Comparison of ENCODE assay signal across 23 cellular contexts in the genomic region with DNA sequence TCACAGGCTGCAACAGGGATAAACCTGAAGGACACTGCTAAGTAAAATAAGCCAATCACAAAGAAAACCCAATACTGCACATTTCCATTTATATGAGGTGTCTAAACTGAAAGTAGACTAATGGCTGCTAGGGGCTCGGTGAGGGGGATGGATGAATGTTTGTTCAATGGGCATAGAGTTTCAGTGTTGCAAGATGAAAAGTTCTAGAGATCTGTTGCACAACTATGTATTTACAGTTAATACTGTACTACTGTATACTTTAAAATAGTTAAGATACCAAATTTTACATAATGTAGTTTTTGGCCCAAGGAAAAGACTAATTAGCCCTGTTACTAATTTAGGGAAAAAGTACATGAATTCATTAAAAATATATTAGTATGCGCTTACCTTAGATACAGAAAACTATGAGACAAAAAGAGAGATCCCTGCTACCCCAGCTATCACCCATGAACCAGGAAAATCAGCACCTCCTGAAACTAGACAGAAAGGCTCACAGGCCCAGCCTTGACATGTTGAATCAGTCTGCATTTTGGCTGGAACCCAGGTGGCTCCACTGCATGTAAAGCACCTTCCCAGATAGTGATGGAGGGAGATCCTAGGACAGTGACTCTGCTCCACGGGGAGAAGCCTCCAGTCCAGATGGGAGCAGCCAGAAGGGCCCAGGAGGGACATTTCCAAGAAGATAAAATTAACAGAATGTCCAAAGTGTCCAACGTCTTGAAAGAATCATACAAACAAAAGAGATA. TPM values are rescaled to one million over a fixed set of nuclear protein-coding genes. Genes with fewer than 3 reads are reported as not detected.
DNase-seq lines count a peak whose midpoint lies in the region; ATAC-seq, FAIRE-seq and TF ChIP-seq lines count a peak whose summit lies in the region.
"Had no signal": no experiment of that assay in that cellular context is flagged by ENCODE, and none has a peak within 500 bp of the region (broad histone marks: within the 10 kb centered on the region; RNA-seq: fewer than 3 reads in every experiment).

No MANE protein-coding gene starts in this region.

- H3K9ac ChIP-seq in K562 (ENCODE audit: insufficient read depth in 1 of 2, low read depth in 2 of 2, low read length in 2 of 2) = no peak overlapping the region

- no peaks in the 10 kb centered on the region for H3K79me2 ChIP-seq in K562 (ENCODE audit: control insufficient read depth, insufficient read depth, low read length)

- H3K27ac ChIP-seq in adrenal gland (no peak overlapping the region), K562 (ENCODE audit: extremely low read depth, low read depth, low read length) (no peak overlapping the region)
- H3K27ac ChIP-seq: HL-60 had no signal

- no TSS peak for BruUV-seq in K562 (replicated peaks; lab: Mats Ljungman, UMichigan)

- peaks cover 2% of the 10 kb centered on the region for H4K20me1 ChIP-seq in K562 (replicated peaks; ENCODE audit: control insufficient read depth, insufficient read depth, low read length)

- H3K9me1 ChIP-seq in K562 (ENCODE audit: control insufficient read depth, insufficient read depth, low read length) = no peaks in the 10 kb centered on the region

- ATAC-seq in activated CD8-positive, alpha-beta T cell treated with anti-CD3 and anti-CD28 coated beads, Interleukin-2, amount 10 ng/mL, durations not matched to agents 7 days and 5 days = no peak
- ATAC-seq in activated CD8-positive, alpha-beta T cell treated with anti-CD3 and anti-CD28 coated beads for 36 hours = no peak
- ATAC-seq in K562 = no peak
- ATAC-seq: GM23338 had no signal

- H3K36me3 Mint-ChIP-seq in activated CD8-positive, alpha-beta T cell treated with anti-CD3 and anti-CD28 coated beads, Interleukin-2, amount 10 ng/mL, durations not matched to agents 7 days and 5 days (ENCODE audit: low read depth) = peaks cover 22% of the 10 kb centered on the region
- H3K36me3 Mint-ChIP-seq in activated CD8-positive, alpha-beta T cell treated with anti-CD3 and anti-CD28 coated beads for 36 hours (ENCODE audit: low read depth) = no peaks in the 10 kb centered on the region
- H3K36me3 Mint-ChIP-seq in activated CD4-positive, alpha-beta memory T cell treated with anti-CD3 and anti-CD28 coated beads, Interleukin-2, amount 10 ng/mL, durations not matched to agents 7 days and 5 days (ENCODE audit: low read depth) = peaks cover 6% of the 10 kb centered on the region
- peaks cover 0 to 14% of the 10 kb centered on the region in 2 donors for H3K36me3 Mint-ChIP-seq in CD14-positive monocyte

- H3K4me2 ChIP-seq in K562 (ENCODE audit: insufficient read depth, low read length) = no peak overlapping the region
- H3K4me2 ChIP-seq: GM23338 had no signal

- no peak for TF ChIP-seq CTCF in activated CD8-positive, alpha-beta T cell treated with anti-CD3 and anti-CD28 coated beads for 36 hours (IDR thresholded peaks at IDR 0.05)
- no peak for TF ChIP-seq CTCF in adrenal gland (IDR thresholded peaks at IDR 0.05)
- no peak for TF ChIP-seq CTCF in K562 (IDR thresholded peaks at IDR 0.05 in 2 of 3, conservative IDR thresholded peaks at IDR 0.05 in 1 of 3; ENCODE audit: insufficient read depth in 2 of 3, low read depth in 1 of 3, low read length in 3 of 3)
- no peak for TF ChIP-seq CTCF in lower leg skin (IDR thresholded peaks at IDR 0.05)
- TF ChIP-seq CTCF in CD14-positive monocyte (IDR thresholded peaks at IDR 0.05) = no peak

- H3K9me3 ChIP-seq in adrenal gland (replicated peaks in 1 of 3) (no peaks in the 10 kb centered on the region), K562 (replicated peaks; ENCODE audit: control insufficient read depth, insufficient read depth, low read depth, low read length) (no peaks in the 10 kb centered on the region; the same call in 1 of the 2 replicates)
- H3K9me3 ChIP-seq: BE2C, Caco-2 had no signal

- no peaks in the 10 kb centered on the region for H3K4me1 ChIP-seq in adrenal gland (replicated peaks in 1 of 2)
- H3K4me1 ChIP-seq in K562 (replicated peaks in 1 of 2; ENCODE audit: control insufficient read depth in 2 of 2, insufficient read depth in 2 of 2, low read length in 2 of 2) = no peaks in the 10 kb centered on the region
- H3K4me1 ChIP-seq: BE2C, Caco-2 had no signal

- TF ChIP-seq POLR2A in adrenal gland (IDR thresholded peaks at IDR 0.05) (no peak), K562 (conservative IDR thresholded peaks at IDR 0.05) (no peak), lower leg skin (IDR thresholded peaks at IDR 0.05) (no peak)

- CTCF ChIA-PET in activated CD8-positive, alpha-beta T cell treated with anti-CD3 and anti-CD28 coated beads, Interleukin-2, amount 10 ng/mL, durations not matched to agents 7 days and 5 days (lab: Charles Lee) = interaction anchor here (1.3 to 4.1 kb wide), 8 partner anchors 10 to 95 kb away, joined by 5 to 40 read pairs (median 18); no protein-coding TSS in a partner anchor
- CTCF ChIA-PET in activated CD8-positive, alpha-beta T cell treated with anti-CD3 and anti-CD28 coated beads for 36 hours (lab: Charles Lee) = interaction anchor here (1.2 to 4.2 kb wide), 10 partner anchors 10 to 257 kb away, joined by 3 to 55 read pairs (median 9); no protein-coding TSS in a partner anchor
- CTCF ChIA-PET in K562 (lab: Yijun Ruan, JAX; ENCODE audit: low intra/inter-chr PET ratio) = interaction anchor here (0.9 to 1.8 kb wide), 3 partner anchors 13 to 96 kb away, joined by 4 to 18 read pairs (median 7); no protein-coding TSS in a partner anchor
- CTCF ChIA-PET in activated CD4-positive, alpha-beta memory T cell treated with anti-CD3 and anti-CD28 coated beads, Interleukin-2, amount 10 ng/mL, durations not matched to agents 7 days and 5 days (lab: Charles Lee) = interaction anchor here (1.5 to 8.8 kb wide), 4 partner anchors 12 to 96 kb away, joined by 5 to 94 read pairs (median 33); no protein-coding TSS in a partner anchor

- H3K27ac Mint-ChIP-seq in activated CD8-positive, alpha-beta T cell treated with anti-CD3 and anti-CD28 coated beads, Interleukin-2, amount 10 ng/mL, durations not matched to agents 7 days and 5 days = peak overlapping the region; percentile 18
- H3K27ac Mint-ChIP-seq in activated CD8-positive, alpha-beta T cell treated with anti-CD3 and anti-CD28 coated beads for 36 hours = no peak overlapping the region
- H3K27ac Mint-ChIP-seq in activated CD4-positive, alpha-beta memory T cell treated with anti-CD3 and anti-CD28 coated beads, Interleukin-2, amount 10 ng/mL, durations not matched to agents 7 days and 5 days = no peak overlapping the region
- peak overlapping the region in 1 of 7 donors; percentile 60 for H3K27ac Mint-ChIP-seq in CD14-positive monocyte
- H3K27ac Mint-ChIP-seq: CD4-positive, alpha-beta T cell; GM23338 had no signal

- H2AFZ ChIP-seq in K562 (ENCODE audit: low read depth, low read length) = no peak overlapping the region
- H2AFZ ChIP-seq: GM23338 had no signal

- no peak for FAIRE-seq in K562 (lab: Jason Lieb, UNC)
- FAIRE-seq: A204.1, D721Med, H54 had no signal

- H3K27me3 ChIP-seq in adrenal gland = no peaks in the 10 kb centered on the region
- no peaks in the 10 kb centered on the region for H3K27me3 ChIP-seq in K562 (ENCODE audit: control insufficient read depth in 2 of 2, insufficient read depth in 2 of 2, low read length in 2 of 2)

- TF ChIP-seq RAD21 in K562 (CRISPR knock-in tag; conservative IDR thresholded peaks at IDR 0.05 in 1 of 2, IDR thresholded peaks at IDR 0.05 in 1 of 2) = no peak

- H3K9me3 Mint-ChIP-seq in activated CD8-positive, alpha-beta T cell treated with anti-CD3 and anti-CD28 coated beads, Interleukin-2, amount 10 ng/mL, durations not matched to agents 7 days and 5 days (ENCODE audit: insufficient read depth) = no peaks in the 10 kb centered on the region
- H3K9me3 Mint-ChIP-seq in activated CD8-positive, alpha-beta T cell treated with anti-CD3 and anti-CD28 coated beads for 36 hours = no peaks in the 10 kb centered on the region
- no peaks in the 10 kb centered on the region for H3K9me3 Mint-ChIP-seq in activated CD4-positive, alpha-beta memory T cell treated with anti-CD3 and anti-CD28 coated beads, Interleukin-2, amount 10 ng/mL, durations not matched to agents 7 days and 5 days
- H3K9me3 Mint-ChIP-seq in CD14-positive monocyte = peaks cover 0 to 7% (median 1%) of the 10 kb centered on the region in 7 donors
- H3K9me3 Mint-ChIP-seq: CD4-positive, alpha-beta T cell; GM23338; IgD-negative memory B cell had no signal

- 48 to 67% (median 53%) methylated on average over 4 of the region's 4 CpGs for WGBS in adrenal gland, 4 donors
- WGBS in K562 (ENCODE audit: insufficient coverage, low coverage, missing lambda C conversion rate) = 11% methylated on average over 4 of the region's 4 CpGs
- 50 to 64% methylated on average over 4 of the region's 4 CpGs for WGBS in lower leg skin, 2 donors

- intact Hi-C loops in activated CD8-positive, alpha-beta T cell treated with anti-CD3 and anti-CD28 coated beads for 36 hours (cut with micrococcal nuclease) = loop anchor here (5.0 kb wide), 1 partner anchor 93 kb away; no protein-coding TSS in a partner anchor
- intact Hi-C loops in adrenal gland (cut with DNase I) (loop anchor here in 1 of 2 donors (10.0 kb wide), 1 partner anchor 95 kb away; no protein-coding TSS in a partner anchor), K562 (cut with micrococcal nuclease) (loop anchor here (10.0 kb wide), 1 partner anchor 275 kb away; no protein-coding TSS in a partner anchor), lower leg skin (cut with DNase I; ENCODE audit: low total_unique reads) (no loop called here), CD14-positive monocyte (cut with micrococcal nuclease) (loop anchor here (2.0 to 10.0 kb wide), 3 partner anchors 13 to 95 kb away; no protein-coding TSS in a partner anchor)

- no peak for DNase-seq in activated CD8-positive, alpha-beta T cell treated with anti-CD3 and anti-CD28 coated beads, Interleukin-2, amount 10 ng/mL, durations not matched to agents 7 days and 5 days
- no peak for DNase-seq in activated CD8-positive, alpha-beta T cell treated with anti-CD3 and anti-CD28 coated beads for 36 hours
- DNase-seq in adrenal gland (peak in 4 of 7 donors; percentile 37 to 55 (median 44)), K562 (ENCODE audit: extremely low read depth in 1 of 4, low spot score in 3 of 4) (no peak), lower leg skin (ENCODE audit: low spot score in 2 of 2) (peak; percentile 4 to 75), CD14-positive monocyte (ENCODE audit: low spot score) (no peak), retina (no peak)
- no peak for DNase-seq in activated CD4-positive, alpha-beta memory T cell treated with anti-CD3 and anti-CD28 coated beads, Interleukin-2, amount 10 ng/mL, durations not matched to agents 7 days and 5 days
- DNase-seq: ACHN; BE2C; C1 segment of cervical spinal cord; Caco-2; CD4-positive, alpha-beta T cell; GDM1; HCEC 1CT; KG1 had no signal

- peaks cover 12% of the 10 kb centered on the region for H3K4me1 Mint-ChIP-seq in activated CD8-positive, alpha-beta T cell treated with anti-CD3 and anti-CD28 coated beads, Interleukin-2, amount 10 ng/mL, durations not matched to agents 7 days and 5 days (ENCODE audit: low read depth)
- peaks cover 6% of the 10 kb centered on the region for H3K4me1 Mint-ChIP-seq in activated CD8-positive, alpha-beta T cell treated with anti-CD3 and anti-CD28 coated beads for 36 hours (ENCODE audit: low read depth)
- H3K4me1 Mint-ChIP-seq in activated CD4-positive, alpha-beta memory T cell treated with anti-CD3 and anti-CD28 coated beads, Interleukin-2, amount 10 ng/mL, durations not matched to agents 7 days and 5 days = peaks cover 6% of the 10 kb centered on the region
- peaks cover 10% of the 10 kb centered on the region for H3K4me1 Mint-ChIP-seq in CD14-positive monocyte
- H3K4me1 Mint-ChIP-seq: GM23338 had no signal

- peaks cover 0 to under 1% of the 10 kb centered on the region in 2 donors for H3K36me3 ChIP-seq in adrenal gland (replicated peaks in 1 of 2)
- H3K36me3 ChIP-seq in K562 (ENCODE audit: control insufficient read depth, insufficient read depth, low read length) = no peaks in the 10 kb centered on the region
- H3K36me3 ChIP-seq: BE2C had no signal

- H3K4me3 Mint-ChIP-seq in activated CD8-positive, alpha-beta T cell treated with anti-CD3 and anti-CD28 coated beads, Interleukin-2, amount 10 ng/mL, durations not matched to agents 7 days and 5 days = no peak overlapping the region
- H3K4me3 Mint-ChIP-seq in activated CD8-positive, alpha-beta T cell treated with anti-CD3 and anti-CD28 coated beads for 36 hours = no peak overlapping the region
- H3K4me3 Mint-ChIP-seq in activated CD4-positive, alpha-beta memory T cell treated with anti-CD3 and anti-CD28 coated beads, Interleukin-2, amount 10 ng/mL, durations not matched to agents 7 days and 5 days = no peak overlapping the region
- H3K4me3 Mint-ChIP-seq in CD14-positive monocyte = no peak overlapping the region
- H3K4me3 Mint-ChIP-seq: CD4-positive, alpha-beta T cell; GM23338; IgD-negative memory B cell had no signal

- in situ Hi-C loops in K562 (cut with MboI) = loop anchor here (10.0 to 25.0 kb wide), 2 partner anchors 98 to 265 kb away; partner anchors contain the start of gene HLA-G

- H3K4me3 ChIP-seq in adrenal gland = no peak overlapping the region
- no peak overlapping the region for H3K4me3 ChIP-seq in K562
- H3K4me3 ChIP-seq in lower leg skin (ENCODE audit: low read depth, poor library complexity, severe bottlenecking) = no peak overlapping the region
- H3K4me3 ChIP-seq: GM23338 had no signal

- no peak for TF ChIP-seq EP300 in K562 (IDR thresholded peaks at IDR 0.05; ENCODE audit: low read length)

- no peaks in the 10 kb centered on the region for H3K27me3 Mint-ChIP-seq in activated CD8-positive, alpha-beta T cell treated with anti-CD3 and anti-CD28 coated beads, Interleukin-2, amount 10 ng/mL, durations not matched to agents 7 days and 5 days (ENCODE audit: low read depth)
- no peaks in the 10 kb centered on the region for H3K27me3 Mint-ChIP-seq in activated CD8-positive, alpha-beta T cell treated with anti-CD3 and anti-CD28 coated beads for 36 hours
- H3K27me3 Mint-ChIP-seq in activated CD4-positive, alpha-beta memory T cell treated with anti-CD3 and anti-CD28 coated beads, Interleukin-2, amount 10 ng/mL, durations not matched to agents 7 days and 5 days = no peaks in the 10 kb centered on the region
- H3K27me3 Mint-ChIP-seq in CD14-positive monocyte (ENCODE audit: low read depth in 3 of 3) = peaks cover 0 to 3% (median 1%) of the 10 kb centered on the region in 3 donors
- H3K27me3 Mint-ChIP-seq: CD4-positive, alpha-beta T cell; IgD-negative memory B cell had no signal

- POLR2A ChIA-PET in activated CD8-positive, alpha-beta T cell treated with anti-CD3 and anti-CD28 coated beads, Interleukin-2, amount 10 ng/mL, durations not matched to agents 7 days and 5 days (lab: Charles Lee) = interaction anchor here (0.6 kb wide), 1 partner anchor 1902 kb away, joined by 3 read pairs; no protein-coding TSS in a partner anchor
- POLR2A ChIA-PET in activated CD8-positive, alpha-beta T cell treated with anti-CD3 and anti-CD28 coated beads for 36 hours (lab: Charles Lee) = interaction anchor here (0.9 to 1.2 kb wide), 2 partner anchors 12 kb away, joined by 3 to 4 read pairs; no protein-coding TSS in a partner anchor
- POLR2A ChIA-PET in K562 (lab: Yijun Ruan, JAX) = interaction anchor here (1.1 kb wide), 1 partner anchor 9 kb away, joined by 3 read pairs; no protein-coding TSS in a partner anchor
- POLR2A ChIA-PET in activated CD4-positive, alpha-beta memory T cell treated with anti-CD3 and anti-CD28 coated beads, Interleukin-2, amount 10 ng/mL, durations not matched to agents 7 days and 5 days (lab: Charles Lee) = interaction anchor here (1.5 to 4.2 kb wide), 2 partner anchors 10 to 13 kb away, joined by 6 to 18 read pairs; no protein-coding TSS in a partner anchor

RNA-seq across cellular contexts. Expression of gene HLA-F, which starts 16.1 kb away (rescaled TPM):
- total RNA-seq in activated CD8-positive, alpha-beta T cell treated with anti-CD3 and anti-CD28 coated beads, Interleukin-2, amount 10 ng/mL, durations not matched to agents 7 days and 5 days = 100 to 1,000 TPM; 170 to 181 TPM
- 100 to 1,000 TPM; 172 TPM for total RNA-seq in activated CD8-positive, alpha-beta T cell treated with anti-CD3 and anti-CD28 coated beads for 36 hours
- total RNA-seq in adrenal gland (100 to 1,000 TPM in 2 of 8 donors, 10 to 100 TPM in 6; 53.0 to 145 (median 85.0) TPM), K562 (2014; rRNA removed) (not detected in 2 replicates), K562 (2014; rRNA removed; fragmentation: Illumina TruSeq; extraction: Trizol) (not detected in 2 replicates), K562 (2015; rRNA removed; fragmentation: Illumina TruSeq; extraction: Trizol) (not detected in 2 replicates), K562 (2021) (0.40 and 0.89 TPM in 2 replicates), lower leg skin (10 to 100 TPM; 65.9 to 97.8 (median 92.9) TPM)
- polyA plus RNA-seq in adrenal gland (100 to 1,000 TPM in 2 of 3 donors, 10 to 100 TPM in 1; 15.9 to 285 (median 171) TPM), K562 (2011; rRNA removed) (not detected in 2 replicates), K562 (2014; fragmentation: Illumina TruSeq; extraction: Trizol) (not detected in 2 replicates), K562 (2014; fragmentation: Nextera tagmentation; extraction: Ambion mirVana) (under 1 TPM; 0.46 to 0.76 TPM), K562 (2014; rRNA removed) (0.15 TPM in 1 of 2 replicates, not detected in the other), CD14-positive monocyte (100 to 1,000 TPM; 283 to 394 TPM)
- total RNA-seq in K562 (2011; cell fraction: chromatin; rRNA removed; ENCODE audit: low replicate concordance) = not detected in 2 replicates
- total RNA-seq in K562 (2011; cell fraction: nucleolus; rRNA removed) = not detected in 2 replicates
- total RNA-seq in K562 (2011; cell fraction: nucleoplasm; rRNA removed) = not detected in 2 replicates
- not detected in 2 replicates for polyA plus RNA-seq in K562 (2011; cell fraction: cytosol; rRNA removed)
- polyA plus RNA-seq in K562 (2011; cell fraction: nucleus; rRNA removed) = not detected in 2 replicates
- 0.43 and 1.1 TPM in 2 replicates for polyA plus RNA-seq in K562 (2012)
- not detected in 2 replicates for polyA minus RNA-seq in K562 (2011; rRNA and poly(A)+ RNA removed)
- not detected in 2 replicates for polyA minus RNA-seq in K562 (2011; cell fraction: cytosol; rRNA and poly(A)+ RNA removed)
- not detected in 2 replicates for polyA minus RNA-seq in K562 (2011; cell fraction: nucleus; rRNA and poly(A)+ RNA removed)
- total RNA-seq in activated CD4-positive, alpha-beta memory T cell treated with anti-CD3 and anti-CD28 coated beads, Interleukin-2, amount 10 ng/mL, durations not matched to agents 7 days and 5 days = 100 to 1,000 TPM; 318 to 346 TPM

RNA-seq across cellular contexts. Expression of gene ZFP57, which starts 58.4 kb away (rescaled TPM):
- not detected for total RNA-seq in activated CD8-positive, alpha-beta T cell treated with anti-CD3 and anti-CD28 coated beads, Interleukin-2, amount 10 ng/mL, durations not matched to agents 7 days and 5 days
- not detected for total RNA-seq in activated CD8-positive, alpha-beta T cell treated with anti-CD3 and anti-CD28 coated beads for 36 hours
- total RNA-seq in adrenal gland (1 to 10 TPM in 1 of 8 donors, under 1 TPM in 2, not detected in 5; 0.51 to 1.3 (median 0.96) TPM), K562 (2014; rRNA removed) (0.20 and 0.23 TPM in 2 replicates), K562 (2014; rRNA removed; fragmentation: Illumina TruSeq; extraction: Trizol) (0.13 and 0.22 TPM in 2 replicates), K562 (2015; rRNA removed; fragmentation: Illumina TruSeq; extraction: Trizol) (0.07 TPM in 1 of 2 replicates, not detected in the other), K562 (2021) (0.13 TPM in 2 replicates), lower leg skin (1 to 10 TPM in 2 of 4 donors, under 1 TPM in 2; 0.15 to 4.8 (median 2.4) TPM)
- polyA plus RNA-seq in adrenal gland (1 to 10 TPM in 1 of 3 donors, not detected in 2; 1.9 TPM), K562 (2011; rRNA removed) (0.04 TPM in 1 of 2 replicates, not detected in the other), K562 (2014; fragmentation: Illumina TruSeq; extraction: Trizol) (0.10 and 0.28 TPM in 2 replicates), K562 (2014; fragmentation: Nextera tagmentation; extraction: Ambion mirVana) (under 1 TPM; 0.07 to 0.11 TPM), K562 (2014; rRNA removed) (0.09 and 0.28 TPM in 2 replicates), CD14-positive monocyte (not detected)
- total RNA-seq in K562 (2011; cell fraction: chromatin; rRNA removed; ENCODE audit: low replicate concordance) = 0.14 TPM in 1 of 2 replicates, not detected in the other
- not detected in 2 replicates for total RNA-seq in K562 (2011; cell fraction: nucleolus; rRNA removed)
- not detected in 2 replicates for total RNA-seq in K562 (2011; cell fraction: nucleoplasm; rRNA removed)
- polyA plus RNA-seq in K562 (2011; cell fraction: cytosol; rRNA removed) = not detected in 2 replicates
- not detected in 2 replicates for polyA plus RNA-seq in K562 (2011; cell fraction: nucleus; rRNA removed)
- 0.05 and 0.15 TPM in 2 replicates for polyA plus RNA-seq in K562 (2012)
- polyA minus RNA-seq in K562 (2011; rRNA and poly(A)+ RNA removed) = not detected in 2 replicates
- not detected in 2 replicates for polyA minus RNA-seq in K562 (2011; cell fraction: cytosol; rRNA and poly(A)+ RNA removed)
- not detected in 2 replicates for polyA minus RNA-seq in K562 (2011; cell fraction: nucleus; rRNA and poly(A)+ RNA removed)
- total RNA-seq in activated CD4-positive, alpha-beta memory T cell treated with anti-CD3 and anti-CD28 coated beads, Interleukin-2, amount 10 ng/mL, durations not matched to agents 7 days and 5 days = not detected
- total RNA-seq: Caco-2; CD4-positive, alpha-beta T cell; HT1080 had no signal

Comparison
In these comparisons a context has a peak if more than half of its experiments do, and no peak if none do; other contexts are left out.
1. DNase-seq: peak in adrenal gland (4 of 7) and lower leg skin (2 of 2); none in activated CD8-positive, alpha-beta T cell treated with anti-CD3 and anti-CD28 coated beads, Interleukin-2, amount 10 ng/mL, durations not matched to agents 7 days and 5 days (single experiment), activated CD8-positive, alpha-beta T cell treated with anti-CD3 and anti-CD28 coated beads for 36 hours (single experiment), K562 (0 of 4), activated CD4-positive, alpha-beta memory T cell treated with anti-CD3 and anti-CD28 coated beads, Interleukin-2, amount 10 ng/mL, durations not matched to agents 7 days and 5 days (single experiment), CD14-positive monocyte (single experiment) and retina (single experiment).
2. RNA of gene HLA-F, which starts 16.1 kb away (total RNA-seq): 318 to 346 TPM in activated CD4-positive, alpha-beta memory T cell treated with anti-CD3 and anti-CD28 coated beads, Interleukin-2, amount 10 ng/mL, durations not matched to agents 7 days and 5 days, 170 to 181 TPM in activated CD8-positive, alpha-beta T cell treated with anti-CD3 and anti-CD28 coated beads, Interleukin-2, amount 10 ng/mL, durations not matched to agents 7 days and 5 days, 172 TPM in activated CD8-positive, alpha-beta T cell treated with anti-CD3 and anti-CD28 coated beads for 36 hours, 65.9 to 97.8 TPM in lower leg skin and 53.0 to 145 TPM in adrenal gland; 0.40 to 0.89 TPM in K562; every median in the first group is over 10 times any median in the second.